In the genomic region with DNA sequence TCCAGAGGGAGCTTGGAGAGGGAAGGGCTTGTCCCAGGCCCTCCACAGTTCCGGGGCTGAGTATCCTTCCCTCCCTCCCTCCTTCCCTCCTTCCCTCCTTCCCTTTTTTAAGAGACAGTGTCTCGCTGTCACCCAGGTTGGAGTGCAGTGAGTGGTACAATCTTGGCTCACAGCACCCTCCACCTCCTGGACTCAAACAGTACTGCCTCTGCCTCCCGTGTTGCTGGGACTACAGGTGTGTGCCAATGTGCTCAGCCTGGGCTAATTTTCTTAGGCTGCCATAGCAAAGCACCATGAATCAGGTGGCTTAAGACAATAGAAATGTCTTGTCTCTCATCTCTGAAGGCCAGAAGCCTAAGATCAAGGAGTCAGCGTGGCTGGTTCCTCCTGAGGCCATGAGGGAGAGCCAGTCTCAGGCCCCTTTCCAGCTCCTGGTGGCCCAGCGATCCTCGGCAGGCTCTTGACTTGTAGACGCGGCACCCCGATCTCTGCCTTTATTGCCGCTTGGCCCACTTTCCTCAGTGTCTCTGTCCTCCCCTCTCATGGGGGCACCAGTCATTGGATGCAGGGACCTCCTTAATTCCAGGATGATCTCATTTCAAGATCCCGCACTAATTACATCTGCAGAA, we compare ENCODE assay signal across 2 cellular contexts.
TF ChIP-seq lines count a peak whose summit lies in the region.

No MANE protein-coding gene starts in this region.

TF ChIP-seq in A549, 52 proteins besides CTCF, POLR2A, EP300 and RAD21:
- no peak for TF ChIP-seq KDM1A (IDR thresholded peaks at IDR 0.05; ENCODE audit: low read depth)
- no peak for TF ChIP-seq FOSL2 (IDR thresholded peaks at IDR 0.05)
- TF ChIP-seq FOSL2 (CRISPR knock-in tag; IDR thresholded peaks at IDR 0.05) = no peak
- no peak for TF ChIP-seq NPAS2 (CRISPR knock-in tag; IDR thresholded peaks at IDR 0.05; ENCODE audit: borderline replicate concordance)
- no peak for TF ChIP-seq TFCP2L1 (CRISPR knock-in tag; IDR thresholded peaks at IDR 0.05)
- no peak for TF ChIP-seq EHF (CRISPR knock-in tag; IDR thresholded peaks at IDR 0.05)
- TF ChIP-seq FOXS1 (CRISPR knock-in tag; IDR thresholded peaks at IDR 0.05) = no peak
- TF ChIP-seq POLR2AphosphoS2 (conservative IDR thresholded peaks at IDR 0.05; ENCODE audit: low read length) = no peak
- no peak for TF ChIP-seq CBX2 (IDR thresholded peaks at IDR 0.05; ENCODE audit: borderline replicate concordance, low read depth)
- TF ChIP-seq HOXA7 (CRISPR knock-in tag; IDR thresholded peaks at IDR 0.05) = no peak
- TF ChIP-seq JUNB (IDR thresholded peaks at IDR 0.05) = no peak
- TF ChIP-seq RARB (CRISPR knock-in tag; IDR thresholded peaks at IDR 0.05) = no peak
- TF ChIP-seq, protein P1, sequence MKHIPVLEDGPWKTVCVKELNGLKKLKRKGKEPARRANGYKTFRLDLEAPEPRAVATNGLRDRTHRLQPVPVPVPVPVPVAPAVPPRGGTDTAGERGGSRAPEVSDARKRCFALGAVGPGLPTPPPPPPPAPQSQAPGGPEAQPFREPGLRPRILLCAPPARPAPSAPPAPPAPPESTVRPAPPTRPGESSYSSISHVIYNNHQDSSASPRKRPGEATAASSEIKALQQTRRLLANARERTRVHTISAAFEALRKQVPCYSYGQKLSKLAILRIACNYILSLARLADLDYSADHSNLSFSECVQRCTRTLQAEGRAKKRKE (CRISPR knock-in tag; IDR thresholded peaks at IDR 0.05; ENCODE audit: low read depth) = no peak
- TF ChIP-seq, protein P2, sequence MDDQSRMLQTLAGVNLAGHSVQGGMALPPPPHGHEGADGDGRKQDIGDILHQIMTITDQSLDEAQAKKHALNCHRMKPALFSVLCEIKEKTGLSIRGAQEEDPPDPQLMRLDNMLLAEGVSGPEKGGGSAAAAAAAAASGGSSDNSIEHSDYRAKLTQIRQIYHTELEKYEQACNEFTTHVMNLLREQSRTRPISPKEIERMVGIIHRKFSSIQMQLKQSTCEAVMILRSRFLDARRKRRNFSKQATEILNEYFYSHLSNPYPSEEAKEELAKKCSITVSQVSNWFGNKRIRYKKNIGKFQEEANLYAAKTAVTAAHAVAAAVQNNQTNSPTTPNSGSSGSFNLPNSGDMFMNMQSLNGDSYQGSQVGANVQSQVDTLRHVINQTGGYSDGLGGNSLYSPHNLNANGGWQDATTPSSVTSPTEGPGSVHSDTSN (IDR thresholded peaks at IDR 0.05) = no peak
- TF ChIP-seq HOXB13 (CRISPR knock-in tag; IDR thresholded peaks at IDR 0.05; ENCODE audit: low read depth) = no peak
- no peak for TF ChIP-seq RCOR1 (IDR thresholded peaks at IDR 0.05; ENCODE audit: low read depth, low read length)
- TF ChIP-seq, protein P3, sequence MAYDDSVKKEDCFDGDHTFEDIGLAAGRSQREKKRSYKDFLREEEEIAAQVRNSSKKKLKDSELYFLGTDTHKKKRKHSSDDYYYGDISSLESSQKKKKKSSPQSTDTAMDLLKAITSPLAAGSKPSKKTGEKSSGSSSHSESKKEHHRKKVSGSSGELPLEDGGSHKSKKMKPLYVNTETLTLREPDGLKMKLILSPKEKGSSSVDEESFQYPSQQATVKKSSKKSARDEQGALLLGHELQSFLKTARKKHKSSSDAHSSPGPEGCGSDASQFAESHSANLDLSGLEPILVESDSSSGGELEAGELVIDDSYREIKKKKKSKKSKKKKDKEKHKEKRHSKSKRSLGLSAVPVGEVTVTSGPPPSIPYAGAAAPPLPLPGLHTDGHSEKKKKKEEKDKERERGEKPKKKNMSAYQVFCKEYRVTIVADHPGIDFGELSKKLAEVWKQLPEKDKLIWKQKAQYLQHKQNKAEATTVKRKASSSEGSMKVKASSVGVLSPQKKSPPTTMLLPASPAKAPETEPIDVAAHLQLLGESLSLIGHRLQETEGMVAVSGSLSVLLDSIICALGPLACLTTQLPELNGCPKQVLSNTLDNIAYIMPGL (CRISPR knock-in tag; IDR thresholded peaks at IDR 0.05; ENCODE audit: borderline replicate concordance) = no peak
- no peak for TF ChIP-seq SMC3 (IDR thresholded peaks at IDR 0.05)

TF ChIP-seq in H1, 55 proteins besides CTCF, POLR2A, EP300 and RAD21:
- no peak for TF ChIP-seq SRF (IDR thresholded peaks at IDR 0.05; ENCODE audit: low read depth, low read length)
- TF ChIP-seq SIRT6 (IDR thresholded peaks at IDR 0.05; ENCODE audit: low read length) = no peak
- no peak for TF ChIP-seq CREB1 (IDR thresholded peaks at IDR 0.05)
- no peak for TF ChIP-seq PHF8 (conservative IDR thresholded peaks at IDR 0.05; ENCODE audit: low read depth, low read length)
- TF ChIP-seq BACH1 (IDR thresholded peaks at IDR 0.05; ENCODE audit: low read length) = no peak
- TF ChIP-seq TAF1 (IDR thresholded peaks at IDR 0.05; ENCODE audit: low read depth, low read length) = no peak
- TF ChIP-seq KDM4A (IDR thresholded peaks at IDR 0.05; ENCODE audit: low read depth, low read length, severe bottlenecking) = no peak
- TF ChIP-seq, protein P4, sequence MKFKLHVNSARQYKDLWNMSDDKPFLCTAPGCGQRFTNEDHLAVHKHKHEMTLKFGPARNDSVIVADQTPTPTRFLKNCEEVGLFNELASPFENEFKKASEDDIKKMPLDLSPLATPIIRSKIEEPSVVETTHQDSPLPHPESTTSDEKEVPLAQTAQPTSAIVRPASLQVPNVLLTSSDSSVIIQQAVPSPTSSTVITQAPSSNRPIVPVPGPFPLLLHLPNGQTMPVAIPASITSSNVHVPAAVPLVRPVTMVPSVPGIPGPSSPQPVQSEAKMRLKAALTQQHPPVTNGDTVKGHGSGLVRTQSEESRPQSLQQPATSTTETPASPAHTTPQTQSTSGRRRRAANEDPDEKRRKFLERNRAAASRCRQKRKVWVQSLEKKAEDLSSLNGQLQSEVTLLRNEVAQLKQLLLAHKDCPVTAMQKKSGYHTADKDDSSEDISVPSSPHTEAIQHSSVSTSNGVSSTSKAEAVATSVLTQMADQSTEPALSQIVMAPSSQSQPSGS (IDR thresholded peaks at IDR 0.05; ENCODE audit: low read length) = no peak
- no peak for TF ChIP-seq RBBP5 (IDR thresholded peaks at IDR 0.05; ENCODE audit: borderline replicate concordance, low read depth, low read length)
- no peak for TF ChIP-seq SIN3A (conservative IDR thresholded peaks at IDR 0.05 in 1 of 2, IDR thresholded peaks at IDR 0.05 in 1 of 2; ENCODE audit: low read depth in 1 of 2, low read length in 2 of 2)
- no peak for TF ChIP-seq POU5F1 (IDR thresholded peaks at IDR 0.05; ENCODE audit: low read depth, low read length)
- TF ChIP-seq, protein P5, sequence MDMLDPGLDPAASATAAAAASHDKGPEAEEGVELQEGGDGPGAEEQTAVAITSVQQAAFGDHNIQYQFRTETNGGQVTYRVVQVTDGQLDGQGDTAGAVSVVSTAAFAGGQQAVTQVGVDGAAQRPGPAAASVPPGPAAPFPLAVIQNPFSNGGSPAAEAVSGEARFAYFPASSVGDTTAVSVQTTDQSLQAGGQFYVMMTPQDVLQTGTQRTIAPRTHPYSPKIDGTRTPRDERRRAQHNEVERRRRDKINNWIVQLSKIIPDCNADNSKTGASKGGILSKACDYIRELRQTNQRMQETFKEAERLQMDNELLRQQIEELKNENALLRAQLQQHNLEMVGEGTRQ (IDR thresholded peaks at IDR 0.05; ENCODE audit: low read length) = no peak
- no peak for TF ChIP-seq CHD2 (IDR thresholded peaks at IDR 0.05; ENCODE audit: low read length)
- TF ChIP-seq CBX8 (IDR thresholded peaks at IDR 0.05; ENCODE audit: borderline replicate concordance, low read depth, low read length) = no peak
- TF ChIP-seq ZNF274 (IDR thresholded peaks at IDR 0.05; ENCODE audit: borderline replicate concordance, extremely low read depth, low read length) = no peak
- TF ChIP-seq SP4 (IDR thresholded peaks at IDR 0.05; ENCODE audit: low read length) = no peak
- no peak for TF ChIP-seq POLR2AphosphoS5 (IDR thresholded peaks at IDR 0.05; ENCODE audit: low read depth, low read length)
- TF ChIP-seq EGR1 (IDR thresholded peaks at IDR 0.05; ENCODE audit: borderline replicate concordance, low read depth, low read length) = no peak
